21 cellular contexts compared by ENCODE assay signal in genomic region chr18:3923750-3924149, GRCh38.
DNase-seq lines count a peak whose midpoint lies in the region; ATAC-seq, FAIRE-seq and TF ChIP-seq lines count a peak whose summit lies in the region.
"Had no signal": no experiment of that assay in that cellular context is flagged by ENCODE, and none has a peak within 500 bp of the region (broad histone marks: within the 10 kb centered on the region; RNA-seq: fewer than 3 reads in every experiment).

No MANE protein-coding gene starts in this region.

- H3K79me2 ChIP-seq in HepG2 (ENCODE audit: insufficient read depth, low read length) (no peaks in the 10 kb centered on the region), astrocyte (ENCODE audit: insufficient read depth, low read length) (no peaks in the 10 kb centered on the region)

- H3K9me3 Mint-ChIP-seq in astrocyte (ENCODE audit: unreplicated experiment), result no peaks in the 10 kb centered on the region
- H3K9me3 Mint-ChIP-seq: activated B cell treated with CpG ODN at 0.5 μM for 24 hours; effector memory CD8-positive, alpha-beta T cell; T-cell had no signal

- peaks cover 12% of the 10 kb centered on the region for H3K4me1 Mint-ChIP-seq in astrocyte (ENCODE audit: low read depth, unreplicated experiment)
- H3K4me1 Mint-ChIP-seq: activated B cell treated with CpG ODN at 0.5 μM for 24 hours; activated CD8-positive, alpha-beta memory T cell treated with anti-CD3 and anti-CD28 coated beads, Interleukin-2, amount 10 ng/mL, durations not matched to agents 7 days and 5 days; T-cell had no signal

- TF ChIP-seq CTCF in HepG2 (CRISPR knock-in tag; IDR thresholded peaks at IDR 0.05) (no peak), right lobe of liver (IDR thresholded peaks at IDR 0.05) (no peak), astrocyte (IDR thresholded peaks at IDR 0.05; ENCODE audit: insufficient read depth, low read depth, low read length) (no peak), foreskin keratinocyte (conservative IDR thresholded peaks at IDR 0.05) (no peak)

- intact Hi-C loops in HepG2 (cut with micrococcal nuclease; ENCODE audit: unreplicated experiment) (no loop called here), right lobe of liver (cut with DNase I) (no loop called here)

- H3K4me1 ChIP-seq in HepG2 (ENCODE audit: insufficient read depth, low read length) (no peaks in the 10 kb centered on the region), right lobe of liver (no peaks in the 10 kb centered on the region), astrocyte (ENCODE audit: insufficient read depth, low read length) (peaks cover 12% of the 10 kb centered on the region), foreskin keratinocyte (peaks cover 8% of the 10 kb centered on the region)
- H3K4me1 ChIP-seq: Peyer's patch had no signal

- TF ChIP-seq RAD21 in HepG2 (CRISPR knock-in tag; IDR thresholded peaks at IDR 0.05), result no peak

- H3K36me3 ChIP-seq in HepG2 (replicated peaks in 1 of 2; ENCODE audit: control insufficient read depth in 1 of 2, insufficient read depth in 2 of 2, low read length in 2 of 2) (no peaks in the 10 kb centered on the region), right lobe of liver (no peaks in the 10 kb centered on the region), astrocyte (ENCODE audit: insufficient read depth, low read length) (no peaks in the 10 kb centered on the region)
- H3K36me3 ChIP-seq: cardiac muscle cell, Peyer's patch had no signal

- H4K20me1 ChIP-seq in HepG2 (ENCODE audit: insufficient read depth, low read length), result no peaks in the 10 kb centered on the region
- no peaks in the 10 kb centered on the region for H4K20me1 ChIP-seq in astrocyte (ENCODE audit: insufficient read depth, low read length)

- no peak overlapping the region for H3K27ac ChIP-seq in HepG2 (ENCODE audit: extremely low read length, insufficient read depth, low read length)
- no peak overlapping the region for H3K27ac ChIP-seq in right lobe of liver
- peak overlapping the region; percentile 54 for H3K27ac ChIP-seq in astrocyte (ENCODE audit: low read depth, low read length)
- peak overlapping the region; percentile 23 for H3K27ac ChIP-seq in foreskin keratinocyte
- H3K27ac ChIP-seq: cardiac muscle cell, Peyer's patch had no signal

- H3K36me3 Mint-ChIP-seq in astrocyte (ENCODE audit: low read depth, unreplicated experiment), result no peaks in the 10 kb centered on the region
- H3K36me3 Mint-ChIP-seq: activated CD8-positive, alpha-beta memory T cell treated with anti-CD3 and anti-CD28 coated beads, Interleukin-2, amount 10 ng/mL, durations not matched to agents 7 days and 5 days; T-cell had no signal

- in situ Hi-C loops in HepG2 (cut with HindIII; ENCODE audit: extremely low pct_ligation_motif_present, low pct_unique_long_range_greater_than_20kb), result no loop called here

- 0% methylated on average over 2 of the region's 2 CpGs for WGBS in HepG2 (ENCODE audit: low lambda C conversion rate)
- 36% methylated on average over 2 of the region's 2 CpGs for WGBS in right lobe of liver (ENCODE audit: insufficient coverage, low coverage, low lambda C conversion rate, missing lambda C conversion rate)

- TF ChIP-seq EP300 in HepG2 (IDR thresholded peaks at IDR 0.05; ENCODE audit: low read depth in 2 of 2, low read length in 2 of 2) (no peak), HepG2 (CRISPR knock-in tag; IDR thresholded peaks at IDR 0.05; ENCODE audit: borderline replicate concordance) (no peak)

- H2AFZ ChIP-seq in HepG2 (ENCODE audit: low read length) (no peak overlapping the region), astrocyte (ENCODE audit: low read depth, low read length) (no peak overlapping the region)

- no peak overlapping the region for H3K4me3 Mint-ChIP-seq in astrocyte (ENCODE audit: unreplicated experiment)
- H3K4me3 Mint-ChIP-seq: activated B cell treated with CpG ODN at 0.5 μM for 24 hours; activated CD8-positive, alpha-beta memory T cell treated with anti-CD3 and anti-CD28 coated beads, Interleukin-2, amount 10 ng/mL, durations not matched to agents 7 days and 5 days; effector memory CD8-positive, alpha-beta T cell; T-cell had no signal

- peak overlapping the region; percentile 22 for H3K27ac Mint-ChIP-seq in astrocyte (ENCODE audit: unreplicated experiment)
- H3K27ac Mint-ChIP-seq: activated B cell treated with CpG ODN at 0.5 μM for 24 hours; activated CD8-positive, alpha-beta memory T cell treated with anti-CD3 and anti-CD28 coated beads, Interleukin-2, amount 10 ng/mL, durations not matched to agents 7 days and 5 days; effector memory CD8-positive, alpha-beta T cell; T-cell had no signal

- CTCF ChIA-PET in HepG2 (lab: Yijun Ruan, JAX; ENCODE audit: low intra/inter-chr PET ratio, low total read pairs), result no interaction called here

- H3K27me3 ChIP-seq in HepG2 (ENCODE audit: control insufficient read depth in 1 of 2, insufficient read depth in 2 of 2, low read length in 2 of 2), result peaks cover 0 to 9% of the 10 kb centered on the region in 2 experiments; a peak in 1 of 5 replicates
- H3K27me3 ChIP-seq in right lobe of liver, result no peaks in the 10 kb centered on the region
- H3K27me3 ChIP-seq in astrocyte (ENCODE audit: insufficient read depth, low read length), result no peaks in the 10 kb centered on the region
- H3K27me3 ChIP-seq in foreskin keratinocyte, result no peaks in the 10 kb centered on the region
- H3K27me3 ChIP-seq: cardiac muscle cell, Peyer's patch had no signal

- FAIRE-seq in HepG2 (lab: Jason Lieb, UNC), result no peak
- peak; percentile 88 for FAIRE-seq in astrocyte (lab: Jason Lieb, UNC)
- FAIRE-seq: islet of Langerhans had no signal

- H3K4me2 ChIP-seq in HepG2 (ENCODE audit: low read depth, low read length) (no peak overlapping the region), astrocyte (ENCODE audit: low read length) (peak overlapping the region; percentile 9)

- H3K4me3 ChIP-seq in HepG2 (replicated peaks in 1 of 3; ENCODE audit: insufficient read depth in 1 of 3, low read depth in 2 of 3, low read length in 3 of 3) (no peak overlapping the region), right lobe of liver (no peak overlapping the region), astrocyte (ENCODE audit: insufficient read depth, low read depth, low read length) (no peak overlapping the region)
- H3K4me3 ChIP-seq: cardiac muscle cell, Peyer's patch had no signal

- POLR2A ChIA-PET in HepG2 (lab: Yijun Ruan, JAX), result no interaction called here

- ATAC-seq in HepG2, result no peak
- ATAC-seq in right lobe of liver, result no peak
- peak; percentile 97 for ATAC-seq in foreskin keratinocyte
- ATAC-seq in GM21825 (IDR thresholded peaks at IDR 0.05; ENCODE audit: unreplicated experiment), result no peak
- no peak for ATAC-seq in HG02970 (IDR thresholded peaks at IDR 0.05; ENCODE audit: low FRiP score, unreplicated experiment)
- ATAC-seq: activated CD8-positive, alpha-beta memory T cell treated with anti-CD3 and anti-CD28 coated beads, Interleukin-2, amount 10 ng/mL, durations not matched to agents 7 days and 5 days; effector memory CD8-positive, alpha-beta T cell; T-cell had no signal

- H3K9me3 ChIP-seq in HepG2 (ENCODE audit: low read length), result no peaks in the 10 kb centered on the region
- H3K9me3 ChIP-seq in right lobe of liver, result no peaks in the 10 kb centered on the region
- no peaks in the 10 kb centered on the region for H3K9me3 ChIP-seq in astrocyte (ENCODE audit: insufficient read depth, low read depth, low read length)
- H3K9me3 ChIP-seq: Peyer's patch had no signal

- DNase-seq in HepG2 (ENCODE audit: low spot score) (no peak), right lobe of liver (no peak), astrocyte (ENCODE audit: low read depth) (peak; percentile 80), foreskin keratinocyte (peak; percentile 86 to 90), SIG-M5 treated with dmso at 0.1 percent for 504 hours (lab: John Stamatoyannopoulos, UW; ENCODE audit: unreplicated experiment) (no peak)
- no peak for DNase-seq in stimulated activated CD4-positive, alpha-beta T cell treated with anti-CD3 and anti-CD28 coated beads, Interleukin-12 subunit alpha, Interleukin-12 subunit beta, amount 100 ng/mL, for 4 hours
- DNase-seq: activated B cell treated with CpG ODN at 0.5 μM for 24 hours; activated CD8-positive, alpha-beta memory T cell treated with anti-CD3 and anti-CD28 coated beads, Interleukin-2, amount 10 ng/mL, durations not matched to agents 7 days and 5 days; activated naive CD4-positive, alpha-beta T cell; COR-L47; effector memory CD8-positive, alpha-beta T cell; GDM1; NCI-H2081 treated with DMSO at 0.1 percent for 48 hours; NCI-H526 treated with DMSO at 0.1 percent for 48 hours; Peyer's patch; posterior cingulate gyrus; T-cell had no signal

- TF ChIP-seq POLR2A in HepG2 (IDR thresholded peaks at IDR 0.05; ENCODE audit: insufficient read depth in 1 of 2, low read depth in 2 of 2, low read length in 2 of 2) (no peak), right lobe of liver (IDR thresholded peaks at IDR 0.05) (no peak)

- no peaks in the 10 kb centered on the region for H3K27me3 Mint-ChIP-seq in astrocyte (ENCODE audit: low read depth, unreplicated experiment)
- H3K27me3 Mint-ChIP-seq: activated B cell treated with CpG ODN at 0.5 μM for 24 hours had no signal

- H3K9ac ChIP-seq in HepG2 (ENCODE audit: insufficient read depth, low read depth, low read length), result no peak overlapping the region
- H3K9ac ChIP-seq in astrocyte (ENCODE audit: low read length), result peak overlapping the region; percentile 33

- BruUV-seq in HepG2 (replicated peaks; lab: Mats Ljungman, UMichigan), result no TSS peak

TF ChIP-seq in HepG2, 621 proteins besides CTCF, POLR2A, EP300 and RAD21 (continues in another document):
- TF ChIP-seq MAZ (IDR thresholded peaks at IDR 0.05; ENCODE audit: borderline replicate concordance, low read depth, low read length) (no peak), MAZ (CRISPR knock-in tag; IDR thresholded peaks at IDR 0.05; ENCODE audit: low read depth) (no peak), ZNF512B (CRISPR knock-in tag; IDR thresholded peaks at IDR 0.05; ENCODE audit: borderline replicate concordance) (no peak)

Comparison
In these comparisons a context has a peak if more than half of its experiments do, and no peak if none do; other contexts are left out.
1. DNase-seq: peak in astrocyte (single experiment) and foreskin keratinocyte (2 of 2); none in HepG2 (single experiment), right lobe of liver (0 of 3), stimulated activated CD4-positive, alpha-beta T cell treated with anti-CD3 and anti-CD28 coated beads, Interleukin-12 subunit alpha, Interleukin-12 subunit beta, amount 100 ng/mL, for 4 hours (single experiment) and SIG-M5 treated with dmso at 0.1 percent for 504 hours (single experiment).
2. H3K27ac ChIP-seq: peak in astrocyte (single experiment) and foreskin keratinocyte (single experiment); none in HepG2 (single experiment) and right lobe of liver (0 of 3).